In the genomic region with DNA sequence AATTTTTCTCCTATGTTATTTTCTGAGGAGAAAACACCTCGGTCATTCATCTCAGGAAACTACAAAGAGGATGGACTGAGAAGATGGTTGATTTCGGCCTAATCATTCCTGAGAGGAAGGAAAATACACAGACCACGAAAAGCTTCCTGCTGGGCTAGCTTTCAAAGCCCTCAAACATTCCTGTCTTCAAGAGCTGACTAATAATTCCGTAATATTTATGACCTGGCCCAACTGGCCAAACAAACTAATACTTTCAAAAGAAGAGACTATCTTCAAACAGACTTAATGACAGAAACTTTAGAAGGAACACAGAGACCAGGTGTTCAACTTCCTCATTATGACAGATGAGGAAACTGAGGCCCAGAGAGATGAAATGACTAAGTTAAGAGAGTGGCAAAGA, we compare ENCODE assay signal across 12 cellular contexts.
DNase-seq lines count a peak whose midpoint lies in the region; ATAC-seq and TF ChIP-seq lines count a peak whose summit lies in the region.
"Had no signal": no experiment of that assay in that cellular context is flagged by ENCODE, and none has a peak within 500 bp of the region (broad histone marks: within the 10 kb centered on the region; RNA-seq: fewer than 3 reads in every experiment).

No MANE protein-coding gene starts in this region.

- H3F3A ChIP-seq in MM.1S (ENCODE audit: insufficient read depth, low read length) = no peaks in the 10 kb centered on the region

- ATAC-seq in IMR-90 (ENCODE audit: low read depth) = peak; percentile 86
- ATAC-seq in memory B cell (ENCODE audit: low read depth) = no peak
- ATAC-seq in GM21526 (IDR thresholded peaks at IDR 0.05; ENCODE audit: low FRiP score, unreplicated experiment) = no peak
- ATAC-seq: heart right ventricle had no signal

- H4K8ac ChIP-seq in IMR-90 (ENCODE audit: low read depth in 2 of 2, low read length in 2 of 2) = peak overlapping the region in 1 of 2 experiments; percentile 81; a peak in 2 of 4 replicates

- H3K4ac ChIP-seq in IMR-90 (ENCODE audit: low read depth, low read length) = peak overlapping the region; percentile 42; the same call in 1 of the 2 replicates

- no CpG with 5 or more reads among the region's 4 CpGs for WGBS in IMR-90 (ENCODE audit: extremely low coverage in 2 of 2, insufficient read length in 1 of 2), 2 experiments
- WGBS in mammary epithelial cell (ENCODE audit: low coverage, missing lambda C conversion rate) = 69% methylated on average over 4 of the region's 4 CpGs

- H3K79me1 ChIP-seq in IMR-90 (ENCODE audit: low read depth in 1 of 2, low read length in 2 of 2) = peaks cover 66 to 93% of the 10 kb centered on the region in 2 experiments

- no peaks in the 10 kb centered on the region for H3K9me3 Mint-ChIP-seq in memory B cell

- H3K36me3 ChIP-seq in BLaER1 treated with 17β-estradiol and CSF1 and Interleukin-3, amounts not matched to agents 10 nM and 100 nM = peaks cover 15 to 99% (median 87%) of the 10 kb centered on the region in 11 experiments; a peak in 21 of 22 replicates
- H3K36me3 ChIP-seq in IMR-90 (ENCODE audit: control insufficient read depth, insufficient read depth, low read length) (peaks cover 24% of the 10 kb centered on the region), mammary epithelial cell (ENCODE audit: insufficient read depth, low read length) (no peaks in the 10 kb centered on the region), MM.1S (replicated peaks; ENCODE audit: insufficient read depth, low read length) (no peaks in the 10 kb centered on the region; the same call in none of the 2 replicates)

- peak overlapping the region; percentile 88 for H2BK5ac ChIP-seq in IMR-90 (ENCODE audit: low read depth, low read length, poor library complexity, severe bottlenecking)

- no peak overlapping the region for H2AK9ac ChIP-seq in IMR-90 (replicated peaks; ENCODE audit: low read depth, low read length, poor library complexity)

- H3K27me3 Mint-ChIP-seq in memory B cell = no peaks in the 10 kb centered on the region

- no peak overlapping the region; the same call in 1 of the 2 replicates for H4K5ac ChIP-seq in IMR-90 (ENCODE audit: low read depth, low read length)

- TF ChIP-seq CTCF in IMR-90 (conservative IDR thresholded peaks at IDR 0.05; ENCODE audit: low read depth, low read length) = no peak
- TF ChIP-seq CTCF in mammary epithelial cell (conservative IDR thresholded peaks at IDR 0.05 in 1 of 2, IDR thresholded peaks at IDR 0.05 in 1 of 2; ENCODE audit: extremely low read depth in 1 of 2, insufficient read depth in 1 of 2, low read depth in 1 of 2, low read length in 2 of 2) = no peak
- TF ChIP-seq CTCF in MM.1S (IDR thresholded peaks at IDR 0.05; ENCODE audit: low read length) = no peak

- CTCF ChIA-PET in IMR-90 (lab: Yijun Ruan, JAX) = interaction anchor here (0.6 to 1.4 kb wide), 3 partner anchors 9 to 277 kb away, joined by 3 to 6 read pairs (median 3); no protein-coding TSS in a partner anchor
- CTCF ChIA-PET in mammary epithelial cell (lab: Charles Lee; ENCODE audit: low non-redundant PET) = no interaction called here

- H3K36me3 Mint-ChIP-seq in memory B cell = peaks cover 21% of the 10 kb centered on the region

- H3K4me2 ChIP-seq in BLaER1 treated with 17β-estradiol and CSF1 and Interleukin-3, amounts not matched to agents 10 nM and 100 nM = peak overlapping the region; percentile 1 to 97 (median 55); a peak in 18 of 22 replicates
- H3K4me2 ChIP-seq in IMR-90 (ENCODE audit: low read depth, low read length) (peak overlapping the region; percentile 70; the same call in 1 of the 2 replicates), mammary epithelial cell (ENCODE audit: insufficient read depth, low read depth, low read length) (no peak overlapping the region), MM.1S (ENCODE audit: low read depth, low read length) (no peak overlapping the region)

- H3K4me3 ChIP-seq in BLaER1 treated with 17β-estradiol and CSF1 and Interleukin-3, amounts not matched to agents 10 nM and 100 nM = no peak overlapping the region
- H3K4me3 ChIP-seq in IMR-90 (ENCODE audit: insufficient read depth, low read depth, low read length) (no peak overlapping the region), mammary epithelial cell (replicated peaks in 1 of 3; ENCODE audit: insufficient read depth in 1 of 3, low read depth in 2 of 3, low read length in 3 of 3) (no peak overlapping the region), MM.1S (ENCODE audit: low read length) (no peak overlapping the region)
- H3K4me3 ChIP-seq: heart right ventricle had no signal

- H3K14ac ChIP-seq in IMR-90 (replicated peaks; ENCODE audit: low read depth, low read length) = peak overlapping the region; percentile 59; the same call in 1 of the 2 replicates

- H3K27ac ChIP-seq in BLaER1 treated with 17β-estradiol and CSF1 and Interleukin-3, amounts not matched to agents 10 nM and 100 nM = peak overlapping the region in 2 of 11 experiments; percentile 13 to 28; a peak in 4 of 22 replicates
- peak overlapping the region; percentile 54; the same call in 1 of the 2 replicates for H3K27ac ChIP-seq in IMR-90 (ENCODE audit: insufficient read depth, low read length)
- H3K27ac ChIP-seq in mammary epithelial cell (ENCODE audit: insufficient read depth, low read depth, low read length) = no peak overlapping the region
- H3K27ac ChIP-seq in MM.1S (ENCODE audit: low read length) = no peak overlapping the region
- H3K27ac ChIP-seq: heart right ventricle had no signal

- peak overlapping the region; percentile 57; the same call in 1 of the 2 replicates for H3K23ac ChIP-seq in IMR-90 (ENCODE audit: low read depth, low read length)

- DNase-seq in IMR-90 = peak; percentile 83
- DNase-seq in mammary epithelial cell = peak; percentile 45
- no peak for DNase-seq in memory B cell (ENCODE audit: low spot score in 2 of 2)
- DNase-seq in NCI-H1436 (lab: John Stamatoyannopoulos, UW) = no peak
- no peak for DNase-seq in MM.1S
- no peak for DNase-seq in OCI-M2 (lab: John Stamatoyannopoulos, UW; ENCODE audit: unreplicated experiment)
- DNase-seq: cerebellar nuclear complex, heart right ventricle, NCI-H524, small intestine had no signal

- H3K4me1 Mint-ChIP-seq in memory B cell = peaks cover 48% of the 10 kb centered on the region

- H3K79me2 ChIP-seq in mammary epithelial cell (ENCODE audit: insufficient read depth, low read length) (no peaks in the 10 kb centered on the region), MM.1S (ENCODE audit: low read length) (peaks cover 100% of the 10 kb centered on the region)

- in situ Hi-C loops in IMR-90 (cut with MboI; ENCODE audit: low sequenced_read_pairs) = no loop called here
- in situ Hi-C loops in mammary epithelial cell (cut with MboI; ENCODE audit: low sequenced_read_pairs in 2 of 2) = loop anchor here in 1 of 2 donors (25.0 kb wide), 1 partner anchor 566 kb away; no protein-coding TSS in a partner anchor

- no peaks in the 10 kb centered on the region for H3K27me3 ChIP-seq in BLaER1 treated with 17β-estradiol and CSF1 and Interleukin-3, amounts not matched to agents 10 nM and 100 nM
- no peaks in the 10 kb centered on the region for H3K27me3 ChIP-seq in IMR-90 (ENCODE audit: control insufficient read depth, insufficient read depth, low read length)
- no peaks in the 10 kb centered on the region for H3K27me3 ChIP-seq in mammary epithelial cell (ENCODE audit: insufficient read depth, low read length)
- no peaks in the 10 kb centered on the region for H3K27me3 ChIP-seq in MM.1S (replicated peaks; ENCODE audit: insufficient read depth, low read length)
- H3K27me3 ChIP-seq: heart right ventricle had no signal

- no peak overlapping the region for H3K9ac ChIP-seq in BLaER1 treated with 17β-estradiol and CSF1 and Interleukin-3, amounts not matched to agents 10 nM and 100 nM
- H3K9ac ChIP-seq in IMR-90 (ENCODE audit: low read depth, low read length) (no peak overlapping the region), mammary epithelial cell (ENCODE audit: insufficient read depth, low read length) (no peak overlapping the region), MM.1S (ENCODE audit: low read length) (no peak overlapping the region)

- dilution Hi-C loops in IMR-90 (cut with HindIII; ENCODE audit: low sequenced_read_pairs, unreplicated experiment) (no loop called here), mammary epithelial cell (cut with HindIII; ENCODE audit: low sequenced_read_pairs) (no loop called here)

- intact Hi-C loops in IMR-90 (cut with micrococcal nuclease) (loop anchor here (5.0 kb wide), 1 partner anchor 41 kb away; no protein-coding TSS in a partner anchor), mammary epithelial cell (cut with micrococcal nuclease) (no loop called here)

- no peak for TF ChIP-seq POLR2A in IMR-90 (IDR thresholded peaks at IDR 0.05; ENCODE audit: low read depth, low read length)

- no peak overlapping the region; the same call in 1 of the 2 replicates for H4K91ac ChIP-seq in IMR-90 (ENCODE audit: insufficient read depth, low read depth, low read length)

- peak overlapping the region; percentile 55; the same call in 1 of the 2 replicates for H2AK5ac ChIP-seq in IMR-90 (ENCODE audit: low read depth, low read length)

- H3K4me1 ChIP-seq in BLaER1 treated with 17β-estradiol and CSF1 and Interleukin-3, amounts not matched to agents 10 nM and 100 nM = peaks cover 70 to 100% (median 82%) of the 10 kb centered on the region in 10 experiments
- H3K4me1 ChIP-seq in IMR-90 (ENCODE audit: control insufficient read depth, insufficient read depth, low read length) (peaks cover 25% of the 10 kb centered on the region), mammary epithelial cell (ENCODE audit: insufficient read depth, low read length) (no peaks in the 10 kb centered on the region), MM.1S (ENCODE audit: low read length) (0 out of 2 replicates have a peak, but pooled peaks cover 8% of the 10 kb centered on the region)

- peak overlapping the region; percentile 54 for H2BK120ac ChIP-seq in IMR-90 (ENCODE audit: low read depth, low read length)

- H2AFZ ChIP-seq in IMR-90 (replicated peaks; ENCODE audit: low read length, poor library complexity) (no peak overlapping the region), mammary epithelial cell (ENCODE audit: low read depth, low read length) (no peak overlapping the region), MM.1S (ENCODE audit: low read length) (no peak overlapping the region)

- H3K4me3 Mint-ChIP-seq in memory B cell = no peak overlapping the region

- H3K9me3 ChIP-seq in BLaER1 treated with 17β-estradiol and CSF1 and Interleukin-3, amounts not matched to agents 10 nM and 100 nM (replicated peaks in 1 of 11) = no peaks in the 10 kb centered on the region
- H3K9me3 ChIP-seq in IMR-90 (ENCODE audit: control insufficient read depth, insufficient read depth, low read length) (no peaks in the 10 kb centered on the region), mammary epithelial cell (replicated peaks; ENCODE audit: insufficient read depth, low read length) (no peaks in the 10 kb centered on the region), MM.1S (replicated peaks; ENCODE audit: insufficient read depth, low read length) (no peaks in the 10 kb centered on the region)
- H3K9me3 ChIP-seq: heart right ventricle had no signal

- no peak for TF ChIP-seq RAD21 in IMR-90 (IDR thresholded peaks at IDR 0.05; ENCODE audit: low read length)

- H3K56ac ChIP-seq in IMR-90 (ENCODE audit: extremely low read depth, insufficient read depth, low read length) = no peak overlapping the region

- peak overlapping the region; percentile 50; the same call in 2 of the 3 replicates for H2BK15ac ChIP-seq in IMR-90 (ENCODE audit: low read depth, low read length)

- peak overlapping the region; percentile 35; the same call in 1 of the 2 replicates for H2BK20ac ChIP-seq in IMR-90 (ENCODE audit: low read depth, low read length)

- BruUV-seq in IMR-90 (replicated peaks; lab: Mats Ljungman, UMichigan) (no TSS peak), mammary epithelial cell (replicated peaks; lab: Mats Ljungman, UMichigan) (no TSS peak)

- H3K27ac Mint-ChIP-seq in memory B cell = peak overlapping the region; percentile 64

- H4K20me1 ChIP-seq in BLaER1 treated with 17β-estradiol and CSF1 and Interleukin-3, amounts not matched to agents 10 nM and 100 nM = peaks cover 0 to 100% (median 98%) of the 10 kb centered on the region in 11 experiments; a peak in 19 of 22 replicates
- H4K20me1 ChIP-seq in IMR-90 (ENCODE audit: insufficient read depth, low read length) = peaks cover 52% of the 10 kb centered on the region
- no peaks in the 10 kb centered on the region for H4K20me1 ChIP-seq in mammary epithelial cell (ENCODE audit: insufficient read depth, low read length)
- H4K20me1 ChIP-seq in MM.1S (ENCODE audit: insufficient read depth, low read length) = no peaks in the 10 kb centered on the region

- no peaks in the 10 kb centered on the region for H3K9me2 ChIP-seq in MM.1S (replicated peaks; ENCODE audit: insufficient read depth, low read length)

- peak overlapping the region; percentile 63; the same call in 1 of the 2 replicates for H3K18ac ChIP-seq in IMR-90 (ENCODE audit: low read depth, low read length)

- peaks cover 53% of the 10 kb centered on the region for H3K9me1 ChIP-seq in IMR-90 (ENCODE audit: insufficient read depth, low read length)

- POLR2A ChIA-PET in IMR-90 (lab: Charles Lee; ENCODE audit: unreplicated experiment) = interaction anchor here (0.6 kb wide), 1 partner anchor 26 kb away, joined by 3 read pairs; no protein-coding TSS in a partner anchor

Comparison
In these comparisons a context has a peak if more than half of its experiments do, and no peak if none do; other contexts are left out.
1. H3K4me2 ChIP-seq: peak in BLaER1 treated with 17β-estradiol and CSF1 and Interleukin-3, amounts not matched to agents 10 nM and 100 nM (11 of 11) and IMR-90 (single experiment); none in mammary epithelial cell (single experiment) and MM.1S (single experiment).
2. DNase-seq: peak in IMR-90 (single experiment) and mammary epithelial cell (single experiment); none in memory B cell (0 of 2), NCI-H1436 (single experiment), MM.1S (single experiment) and OCI-M2 (single experiment).